ENCODE assay signal across 21 cellular contexts in the genomic region with DNA sequence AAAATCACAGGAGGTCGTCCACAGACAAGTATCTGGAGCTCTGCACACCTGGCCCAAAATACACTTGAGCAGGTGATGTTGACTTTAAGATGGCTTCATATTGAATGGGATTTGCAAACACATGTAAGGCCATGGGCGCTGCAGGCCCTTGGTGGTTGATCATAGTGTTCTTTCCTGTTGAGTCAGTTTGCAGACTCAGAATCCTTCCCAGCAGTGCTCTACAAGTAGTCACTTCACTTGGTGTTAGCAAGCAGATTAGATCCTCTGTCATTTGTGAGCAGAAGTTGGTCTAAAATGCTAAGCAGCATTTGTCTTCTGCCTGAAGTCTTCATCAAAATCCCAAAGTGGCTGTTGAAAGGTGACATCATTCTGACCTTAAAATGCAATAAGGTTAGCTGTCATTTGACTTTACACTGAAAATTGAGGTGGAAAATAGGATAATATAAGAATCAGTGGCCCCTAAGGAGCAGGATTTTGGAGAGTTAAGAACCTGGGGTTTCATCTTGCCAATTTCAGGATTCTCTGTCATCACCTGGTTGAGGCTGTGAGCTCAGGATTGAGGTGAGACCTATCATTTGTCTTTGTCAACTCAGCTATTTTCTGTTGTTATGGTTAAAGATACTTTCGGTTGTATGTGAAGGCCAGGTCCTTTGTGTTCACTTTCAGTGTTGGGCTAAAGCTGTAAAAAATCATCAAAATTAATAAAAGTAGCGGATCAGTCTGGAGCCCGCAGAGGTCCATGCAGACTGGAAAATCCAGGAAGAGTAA.
"Had no signal": no experiment of that assay in that cellular context is flagged by ENCODE, and none has a peak within 500 bp of the region (broad histone marks: within the 10 kb centered on the region; RNA-seq: fewer than 3 reads in every experiment).

No MANE protein-coding gene starts in this region.

- DNase-seq: activated CD4-positive, alpha-beta T cell treated with anti-CD3 and anti-CD28 coated beads for 4 hours; activated CD8-positive, alpha-beta T cell treated with anti-CD3 and anti-CD28 coated beads, Interleukin-2, amount 10 ng/mL, durations not matched to agents 7 days and 5 days; activated naive CD4-positive, alpha-beta T cell treated with Interleukin-2 at 50 U/mL for 16 hours; activated naive CD8-positive, alpha-beta T cell treated with anti-CD3 and anti-CD28 coated beads, Interleukin-2, amount 10 ng/mL, durations not matched to agents 7 days and 5 days; activated T-cell treated with anti-CD3 and anti-CD28 coated beads, Interleukin-2, amount 50 U/mL, for 24 hours; amygdala; foreskin fibroblast; glutamatergic neuron; hippocampal formation; left cardiac atrium; mesenchymal stem cell; mucosa of descending colon; naive B cell; stimulated activated CD4-positive, alpha-beta T cell treated with anti-CD3 and anti-CD28 coated beads, Interleukin-12 subunit alpha, Interleukin-12 subunit beta, amount 100 ng/mL, for 4 hours; stimulated activated CD4-positive, alpha-beta T cell treated with anti-CD3 and anti-CD28 coated beads, Interleukin-1b, Interleukin-23, amount 100 ng/mL, for 48 hours; stimulated activated CD8-positive, alpha-beta memory T cell treated with anti-CD3 and anti-CD28 coated beads, Interleukin-4, amount 100 ng/mL, for 48 hours; stimulated activated naive CD4-positive, alpha-beta T cell; upper lobe of right lung had no signal

- H3K27me3 ChIP-seq: upper lobe of right lung had no signal

- FAIRE-seq: islet of Langerhans had no signal

- H3K36me3 ChIP-seq: upper lobe of right lung had no signal

- H3K27ac ChIP-seq: epithelial cell of prostate, upper lobe of right lung had no signal

- ATAC-seq: activated CD8-positive, alpha-beta T cell treated with anti-CD3 and anti-CD28 coated beads, Interleukin-2, amount 10 ng/mL, durations not matched to agents 7 days and 5 days; left cardiac atrium; mucosa of descending colon; upper lobe of right lung; WTC11 had no signal

- H3K9me3 ChIP-seq: mucosa of descending colon, upper lobe of right lung had no signal

- H3K4me3 ChIP-seq: mucosa of descending colon, upper lobe of right lung had no signal
